ENCODE assay signal across 21 cellular contexts in the genomic region with DNA sequence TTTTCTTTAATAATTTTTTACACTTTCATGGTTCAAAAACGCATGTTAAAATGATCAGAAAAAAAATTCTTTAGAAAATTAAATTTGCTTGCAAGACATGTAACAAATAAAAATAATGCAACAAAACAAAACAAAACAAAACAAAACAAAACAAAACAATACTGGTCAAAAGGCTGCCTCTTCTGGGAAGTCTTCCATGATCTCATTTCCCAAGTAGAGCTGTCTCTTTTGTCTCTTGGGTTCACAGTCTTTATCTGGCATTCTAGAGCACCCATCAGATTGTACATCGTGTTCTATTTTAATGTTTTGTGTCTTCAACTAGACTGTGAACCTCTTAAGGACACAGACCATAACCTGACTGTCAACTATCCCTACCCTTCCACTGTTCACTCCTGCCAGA. TPM values are rescaled to one million over a fixed set of nuclear protein-coding genes. Genes with fewer than 3 reads are reported as not detected.
DNase-seq lines count a peak whose midpoint lies in the region; ATAC-seq, FAIRE-seq and TF ChIP-seq lines count a peak whose summit lies in the region.
"Had no signal": no experiment of that assay in that cellular context is flagged by ENCODE, and none has a peak within 500 bp of the region (broad histone marks: within the 10 kb centered on the region; RNA-seq: fewer than 3 reads in every experiment).

No MANE protein-coding gene starts in this region.

- H2AFZ ChIP-seq in endothelial cell of umbilical vein (ENCODE audit: low read depth, low read length): no peak overlapping the region

- intact Hi-C loops in CD8-positive, alpha-beta T cell (cut with DNase I, micrococcal nuclease): loop anchor here in 1 of 2 experiments (10.0 kb wide), 1 partner anchor 395 kb away; no protein-coding TSS in a partner anchor
- intact Hi-C loops in endothelial cell of umbilical vein (cut with micrococcal nuclease): no loop called here

- no peak for FAIRE-seq in A549 (lab: Jason Lieb, UNC)
- peak; percentile 12 for FAIRE-seq in endothelial cell of umbilical vein (lab: Jason Lieb, UNC)
- FAIRE-seq: A204.1, D721Med, G401.6, GM12891, GM18507 had no signal

- no peaks in the 10 kb centered on the region for H3K36me3 ChIP-seq in CD8-positive, alpha-beta T cell (ENCODE audit: insufficient read depth, low read length)
- peaks cover 3 to 7% of the 10 kb centered on the region in 2 experiments for H3K36me3 ChIP-seq in endothelial cell of umbilical vein (ENCODE audit: control insufficient read depth in 2 of 2, extremely low read depth in 1 of 2, insufficient read depth in 2 of 2, low read length in 2 of 2)

- DNase-seq in A549 (ENCODE audit: low read depth in 1 of 2, low spot score in 1 of 2) (no peak), endothelial cell of umbilical vein (ENCODE audit: low read depth, low spot score) (no peak), NCI-H1417 treated with DMSO at 0.1 percent for 48 hours (lab: John Stamatoyannopoulos, UW) (no peak), GM13977 (ENCODE audit: low spot score) (no peak)
- no peak for DNase-seq in CD8-positive, alpha-beta T cell
- DNase-seq: 8988T; BE2C; C1 segment of cervical spinal cord; Caco-2; Calu3; CD4-positive, alpha-beta memory T cell; CD4-positive, CD25-positive, alpha-beta regulatory T cell; DMS79 treated with DMSO at 0.1 percent for 48 hours; GF-D8 had no signal

- H3K79me2 ChIP-seq in endothelial cell of umbilical vein (ENCODE audit: control insufficient read depth, insufficient read depth, low read length): no peaks in the 10 kb centered on the region

- no peak for ATAC-seq in A549
- ATAC-seq in CD8-positive, alpha-beta T cell: no peak

- TF ChIP-seq RAD21 in A549 (conservative IDR thresholded peaks at IDR 0.05 in 1 of 2, IDR thresholded peaks at IDR 0.05 in 1 of 2): no peak

- H3K9me1 ChIP-seq in endothelial cell of umbilical vein (replicated peaks; ENCODE audit: control insufficient read depth, extremely low read depth, insufficient read depth, low read length): no peaks in the 10 kb centered on the region

- no peaks in the 10 kb centered on the region for H3K9me3 Mint-ChIP-seq in CD8-positive, alpha-beta T cell
- H3K9me3 Mint-ChIP-seq: CD14-positive monocyte; CD4-positive, alpha-beta memory T cell; CD4-positive, CD25-positive, alpha-beta regulatory T cell had no signal

- no peaks in the 10 kb centered on the region for H3K27me3 ChIP-seq in CD8-positive, alpha-beta T cell (ENCODE audit: insufficient read depth, low read length)
- H3K27me3 ChIP-seq in endothelial cell of umbilical vein (ENCODE audit: control insufficient read depth in 2 of 2, insufficient read depth in 2 of 2, low read length in 2 of 2): no peaks in the 10 kb centered on the region
- H3K27me3 ChIP-seq: BE2C, BLaER1 had no signal

- 91% methylated on average over 2 of the region's 2 CpGs for WGBS in A549 (ENCODE audit: missing lambda C conversion rate)

- H3K36me3 Mint-ChIP-seq in CD8-positive, alpha-beta T cell: peaks cover 59% of the 10 kb centered on the region

- TF ChIP-seq POLR2A in A549 (IDR thresholded peaks at IDR 0.05; ENCODE audit: low read length) (no peak), endothelial cell of umbilical vein (IDR thresholded peaks at IDR 0.05; ENCODE audit: low read depth, low read length) (no peak)

- in situ Hi-C loops in GM13977 (cut with MboI; ENCODE audit: low pct_unique_long_range_greater_than_20kb, low sequenced_read_pairs, unreplicated experiment): no loop called here

- TF ChIP-seq CTCF in A549 (IDR thresholded peaks at IDR 0.05) (no peak), endothelial cell of umbilical vein (IDR thresholded peaks at IDR 0.05; ENCODE audit: extremely low read depth in 1 of 2, insufficient read depth in 1 of 2, low read depth in 1 of 2, low read length in 2 of 2) (no peak), GM13977 (IDR thresholded peaks at IDR 0.05; ENCODE audit: extremely low read depth, insufficient read depth, missing control alignments) (no peak)
- TF ChIP-seq CTCF in CD8-positive, alpha-beta T cell (IDR thresholded peaks at IDR 0.05): no peak

- POLR2A ChIA-PET in A549 (lab: Yijun Ruan, JAX) (no interaction called here), endothelial cell of umbilical vein (lab: Charles Lee) (no interaction called here)
- POLR2A ChIA-PET in CD8-positive, alpha-beta T cell (lab: Charles Lee): no interaction called here

- CTCF ChIA-PET in A549 (lab: Yijun Ruan, JAX) (interaction anchor here (1.4 to 2.5 kb wide), 5 partner anchors 16 to 40 kb away, joined by 3 to 12 read pairs (median 5); no protein-coding TSS in a partner anchor), endothelial cell of umbilical vein (lab: Charles Lee) (interaction anchor here (1.0 to 1.5 kb wide), 2 partner anchors 12 to 151 kb away, joined by 4 to 7 read pairs; no protein-coding TSS in a partner anchor)
- CTCF ChIA-PET in CD8-positive, alpha-beta T cell (lab: Charles Lee): interaction anchor here (0.7 to 1.1 kb wide), 2 partner anchors 9 to 416 kb away, joined by 3 read pairs; no protein-coding TSS in a partner anchor

- dilution Hi-C loops in endothelial cell of umbilical vein (cut with MboI; ENCODE audit: extremely low pct_ligation_motif_present, low sequenced_read_pairs): no loop called here

- no peak for TF ChIP-seq EP300 in A549 (IDR thresholded peaks at IDR 0.05)

- BruUV-seq in endothelial cell of umbilical vein (replicated peaks; lab: Mats Ljungman, UMichigan): no TSS peak

- no peak overlapping the region for H3K27ac ChIP-seq in A549
- H3K27ac ChIP-seq in CD8-positive, alpha-beta T cell (ENCODE audit: low read depth, low read length): no peak overlapping the region
- no peak overlapping the region for H3K27ac ChIP-seq in endothelial cell of umbilical vein (ENCODE audit: insufficient read depth, low read depth, low read length)
- H3K27ac ChIP-seq: BLaER1 had no signal

- H4K20me1 ChIP-seq in endothelial cell of umbilical vein (replicated peaks; ENCODE audit: control insufficient read depth, extremely low read depth, insufficient read depth, low read length): no peaks in the 10 kb centered on the region
- H4K20me1 ChIP-seq: BLaER1 had no signal

- no peak overlapping the region for H3K4me2 ChIP-seq in A549
- no peak overlapping the region for H3K4me2 ChIP-seq in endothelial cell of umbilical vein (ENCODE audit: insufficient read depth, low read length)
- H3K4me2 ChIP-seq: BLaER1 had no signal

- no peak overlapping the region for H3K4me3 Mint-ChIP-seq in CD8-positive, alpha-beta T cell
- H3K4me3 Mint-ChIP-seq: CD14-positive monocyte; CD4-positive, CD25-positive, alpha-beta regulatory T cell had no signal

- peak overlapping the region; percentile 7 for H3K27ac Mint-ChIP-seq in CD8-positive, alpha-beta T cell
- H3K27ac Mint-ChIP-seq: CD4-positive, CD25-positive, alpha-beta regulatory T cell had no signal

- no peaks in the 10 kb centered on the region for H3K4me1 Mint-ChIP-seq in CD8-positive, alpha-beta T cell (ENCODE audit: low read depth)
- H3K4me1 Mint-ChIP-seq: CD14-positive monocyte; CD4-positive, CD25-positive, alpha-beta regulatory T cell had no signal

- no peak overlapping the region for H3K9ac ChIP-seq in endothelial cell of umbilical vein (replicated peaks; ENCODE audit: extremely low read depth, insufficient read depth, low read length)
- H3K9ac ChIP-seq: BLaER1 had no signal

- no peaks in the 10 kb centered on the region for H3K27me3 Mint-ChIP-seq in CD8-positive, alpha-beta T cell (ENCODE audit: low read depth)
- H3K27me3 Mint-ChIP-seq: CD4-positive, alpha-beta memory T cell; CD4-positive, CD25-positive, alpha-beta regulatory T cell had no signal

- H3K4me3 ChIP-seq in A549 (no peak overlapping the region), endothelial cell of umbilical vein (replicated peaks in 1 of 3; ENCODE audit: insufficient read depth in 1 of 3, low read depth in 1 of 3, low read length in 3 of 3) (no peak overlapping the region)
- H3K4me3 ChIP-seq in CD8-positive, alpha-beta T cell (ENCODE audit: low read depth, low read length): no peak overlapping the region
- H3K4me3 ChIP-seq: BLaER1 had no signal

- H3K9me3 ChIP-seq in A549: no peaks in the 10 kb centered on the region
- no peaks in the 10 kb centered on the region for H3K9me3 ChIP-seq in CD8-positive, alpha-beta T cell (ENCODE audit: low read length)
- H3K9me3 ChIP-seq in endothelial cell of umbilical vein (replicated peaks; ENCODE audit: control insufficient read depth, insufficient read depth, low read length): no peaks in the 10 kb centered on the region
- H3K9me3 ChIP-seq: BE2C, BLaER1, Caco-2 had no signal

- H3K4me1 ChIP-seq in A549 (no peaks in the 10 kb centered on the region), endothelial cell of umbilical vein (ENCODE audit: control insufficient read depth, extremely low read depth, insufficient read depth, low read length) (no peaks in the 10 kb centered on the region)
- no peaks in the 10 kb centered on the region for H3K4me1 ChIP-seq in CD8-positive, alpha-beta T cell (ENCODE audit: insufficient read depth, low read length)
- H3K4me1 ChIP-seq: BE2C, BLaER1, Caco-2 had no signal

RNA-seq across cellular contexts. Expression of a gene that starts 25.3 kb away (rescaled TPM):
- polyA plus RNA-seq in A549 (2011; rRNA removed): 2.2 and 3.6 TPM in 2 replicates
- 1.9 and 2.7 TPM in 2 replicates for polyA plus RNA-seq in A549 (2012; cell fraction: cytosol; rRNA removed)
- polyA plus RNA-seq in A549 (2012; cell fraction: nucleus; rRNA removed): 2.9 and 4.8 TPM in 2 replicates
- polyA plus RNA-seq in A549 (2017; fragmentation: RNase III; extraction: RNeasy Plus Mini Kit Qiagen cat#74134 plus additional on column Dnase treatment): 3.5 to 5.2 TPM (median 4.5 TPM) in 3 replicates
- polyA minus RNA-seq in A549 (2011; rRNA and poly(A)+ RNA removed): 3.7 and 4.4 TPM in 2 replicates
- total RNA-seq in CD8-positive, alpha-beta T cell: 100 to 1,000 TPM; 101 to 103 TPM
- 30.5 and 36.4 TPM in 2 replicates for total RNA-seq in endothelial cell of umbilical vein
- 14.5 and 18.3 TPM in 2 replicates for polyA plus RNA-seq in endothelial cell of umbilical vein
- 12.5 and 13.4 TPM in 2 replicates for polyA plus RNA-seq in endothelial cell of umbilical vein (2011; cell fraction: cytosol; rRNA removed)
- polyA plus RNA-seq in endothelial cell of umbilical vein (2011; cell fraction: nucleus; rRNA removed): 29.6 and 30.9 TPM in 2 replicates
- 25.5 and 33.0 TPM in 2 replicates for polyA plus RNA-seq in endothelial cell of umbilical vein (2012)
- polyA minus RNA-seq in endothelial cell of umbilical vein: 17.9 and 21.4 TPM in 2 replicates
- polyA minus RNA-seq in endothelial cell of umbilical vein (2011; cell fraction: cytosol; rRNA and poly(A)+ RNA removed): 1.6 TPM
- polyA minus RNA-seq in endothelial cell of umbilical vein (2011; cell fraction: nucleus; rRNA and poly(A)+ RNA removed): 11.5 and 14.0 TPM in 2 replicates

RNA-seq across cellular contexts. Expression of a gene that starts 52.5 kb away (rescaled TPM):
- polyA plus RNA-seq in A549 (2011; rRNA removed): 100 and 103 TPM in 2 replicates
- polyA plus RNA-seq in A549 (2012; cell fraction: cytosol; rRNA removed): 35.7 and 41.3 TPM in 2 replicates
- 38.1 and 44.9 TPM in 2 replicates for polyA plus RNA-seq in A549 (2012; cell fraction: nucleus; rRNA removed)
- polyA plus RNA-seq in A549 (2017; fragmentation: RNase III; extraction: RNeasy Plus Mini Kit Qiagen cat#74134 plus additional on column Dnase treatment): 26.0 to 27.8 TPM (median 26.2 TPM) in 3 replicates
- polyA minus RNA-seq in A549 (2011; rRNA and poly(A)+ RNA removed): 63.6 and 72.2 TPM in 2 replicates
- 1 to 10 TPM; 3.3 to 5.2 TPM for total RNA-seq in CD8-positive, alpha-beta T cell
- 20.3 and 23.3 TPM in 2 replicates for total RNA-seq in endothelial cell of umbilical vein
- polyA plus RNA-seq in endothelial cell of umbilical vein: 81.8 and 82.2 TPM in 2 replicates
- polyA plus RNA-seq in endothelial cell of umbilical vein (2011; cell fraction: cytosol; rRNA removed): 41.0 and 44.8 TPM in 2 replicates
- 26.5 and 32.9 TPM in 2 replicates for polyA plus RNA-seq in endothelial cell of umbilical vein (2011; cell fraction: nucleus; rRNA removed)
- polyA plus RNA-seq in endothelial cell of umbilical vein (2012): 23.4 and 24.9 TPM in 2 replicates
- 87.5 and 93.2 TPM in 2 replicates for polyA minus RNA-seq in endothelial cell of umbilical vein
- 30.0 TPM for polyA minus RNA-seq in endothelial cell of umbilical vein (2011; cell fraction: cytosol; rRNA and poly(A)+ RNA removed)
- 16.3 and 38.1 TPM in 2 replicates for polyA minus RNA-seq in endothelial cell of umbilical vein (2011; cell fraction: nucleus; rRNA and poly(A)+ RNA removed)
